8 cellular contexts compared by ENCODE assay signal in the genomic region with DNA sequence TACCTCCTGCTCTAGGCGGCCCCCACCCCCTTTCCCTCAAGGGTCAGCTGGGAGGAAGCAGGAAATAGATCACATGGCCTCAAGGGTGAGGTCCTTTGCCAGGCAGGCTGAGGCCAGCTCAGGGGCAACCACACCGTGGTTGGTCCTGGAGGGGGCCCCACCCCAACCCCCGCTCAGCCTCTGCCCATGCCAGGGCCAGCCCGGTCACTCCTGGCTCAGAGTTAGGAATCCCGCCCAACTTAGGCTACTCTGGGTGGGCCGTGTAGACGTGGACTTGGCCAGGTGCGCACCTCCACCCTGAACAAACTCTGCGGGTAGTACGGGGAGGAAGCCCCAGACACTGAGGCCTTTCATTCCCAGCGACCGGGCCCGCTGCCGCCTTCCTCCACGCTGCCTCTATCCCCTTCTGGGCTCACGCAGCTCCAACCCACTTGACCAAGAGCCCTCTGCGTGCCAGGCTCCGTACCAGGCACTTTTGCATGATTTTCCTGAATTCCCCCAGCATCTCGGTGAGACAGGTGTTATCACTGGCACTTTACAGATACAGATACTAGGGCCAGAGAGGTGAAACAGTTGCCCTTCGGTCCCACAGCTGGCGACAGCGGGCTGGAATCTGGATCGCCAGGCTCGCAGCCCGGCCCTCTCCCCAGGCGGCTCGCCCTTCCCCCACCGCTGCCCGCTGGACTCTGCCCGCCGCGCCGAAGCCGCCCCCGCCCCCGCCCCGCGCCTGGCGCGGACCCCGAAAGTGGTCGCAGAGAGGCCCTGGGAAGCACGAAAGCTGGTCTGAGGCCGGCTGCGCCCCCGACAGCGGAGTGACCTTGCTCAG. TPM values are rescaled to one million over a fixed set of nuclear protein-coding genes. Genes with fewer than 3 reads are reported as not detected.
DNase-seq lines count a peak whose midpoint lies in the region; ATAC-seq lines count a peak whose summit lies in the region.

No MANE protein-coding gene starts in this region.

- H3K27ac Mint-ChIP-seq in activated CD4-positive, alpha-beta T cell treated with anti-CD3 and anti-CD28 coated beads for 36 hours, result peak overlapping the region; percentile 84
- H3K27ac Mint-ChIP-seq in stimulated activated naive CD8-positive, alpha-beta T cell treated with anti-CD3 and anti-CD28 coated beads, Interleukin-15, Interleukin-2, amounts not matched to agents 100 ng/mL and 50 ng/mL, for 24 hours, result peak overlapping the region; percentile 94

- intact Hi-C loops in activated CD4-positive, alpha-beta T cell treated with anti-CD3 and anti-CD28 coated beads for 36 hours (cut with DNase I, micrococcal nuclease), result loop anchor here (1.0 to 10.0 kb wide), 14 partner anchors 8 to 844 kb away; a partner anchor contains a TSS

- peaks cover 13% of the 10 kb centered on the region for H3K4me1 Mint-ChIP-seq in activated CD4-positive, alpha-beta T cell treated with anti-CD3 and anti-CD28 coated beads for 36 hours
- H3K4me1 Mint-ChIP-seq in stimulated activated naive CD8-positive, alpha-beta T cell treated with anti-CD3 and anti-CD28 coated beads, Interleukin-15, Interleukin-2, amounts not matched to agents 100 ng/mL and 50 ng/mL, for 24 hours (ENCODE audit: low read depth), result peaks cover 19% of the 10 kb centered on the region

- peak; percentile 32 for ATAC-seq in activated CD4-positive, alpha-beta T cell treated with anti-CD3 and anti-CD28 coated beads for 36 hours
- peak; percentile 5 for ATAC-seq in HG02852 (IDR thresholded peaks at IDR 0.05; ENCODE audit: unreplicated experiment)

- H3K27ac ChIP-seq in caudate nucleus (ENCODE audit: low read depth, low read length), result peak overlapping the region; percentile 85

- POLR2A ChIA-PET in activated CD4-positive, alpha-beta T cell treated with anti-CD3 and anti-CD28 coated beads for 36 hours (lab: Charles Lee), result interaction anchor here (1.8 to 2.1 kb wide), 4 partner anchors 9 to 26 kb away, joined by 4 to 6 read pairs (median 4); a partner anchor contains a TSS

- CTCF ChIA-PET in activated CD4-positive, alpha-beta T cell treated with anti-CD3 and anti-CD28 coated beads for 36 hours (lab: Charles Lee), result interaction anchor here (0.9 to 5.3 kb wide), 9 partner anchors 9 to 241 kb away, joined by 3 to 22 read pairs (median 5); a partner anchor contains a TSS

- H3K9me3 Mint-ChIP-seq in activated CD4-positive, alpha-beta T cell treated with anti-CD3 and anti-CD28 coated beads for 36 hours (ENCODE audit: low read depth), result no peaks in the 10 kb centered on the region
- H3K9me3 Mint-ChIP-seq in stimulated activated naive CD8-positive, alpha-beta T cell treated with anti-CD3 and anti-CD28 coated beads, Interleukin-15, Interleukin-2, amounts not matched to agents 100 ng/mL and 50 ng/mL, for 24 hours, result no peaks in the 10 kb centered on the region

- H3K36me3 Mint-ChIP-seq in activated CD4-positive, alpha-beta T cell treated with anti-CD3 and anti-CD28 coated beads for 36 hours (ENCODE audit: low read depth), result peaks cover 19% of the 10 kb centered on the region
- peaks cover 16% of the 10 kb centered on the region for H3K36me3 Mint-ChIP-seq in stimulated activated naive CD8-positive, alpha-beta T cell treated with anti-CD3 and anti-CD28 coated beads, Interleukin-15, Interleukin-2, amounts not matched to agents 100 ng/mL and 50 ng/mL, for 24 hours (ENCODE audit: low read depth)

- peak overlapping the region; percentile 86 for H3K4me3 Mint-ChIP-seq in activated CD4-positive, alpha-beta T cell treated with anti-CD3 and anti-CD28 coated beads for 36 hours
- H3K4me3 Mint-ChIP-seq in stimulated activated naive CD8-positive, alpha-beta T cell treated with anti-CD3 and anti-CD28 coated beads, Interleukin-15, Interleukin-2, amounts not matched to agents 100 ng/mL and 50 ng/mL, for 24 hours, result peak overlapping the region; percentile 98

- DNase-seq in activated CD4-positive, alpha-beta T cell treated with anti-CD3 and anti-CD28 coated beads for 36 hours, result peak; percentile 72
- no peak for DNase-seq in activated CD4-positive, alpha-beta T cell treated with anti-CD3 and anti-CD28 coated beads, Interleukin-2, amount 50 U/mL, for 1 hour
- DNase-seq in RKO (ENCODE audit: low spot score), result peak; percentile 94
- DNase-seq in caudate nucleus (lab: John Stamatoyannopoulos, UW), result peak in 6 of 61 donors; percentile 8 to 50 (median 30)
- peak; percentile 76 for DNase-seq in left kidney (ENCODE audit: low read depth, low spot score)
- DNase-seq in AML-193 (lab: John Stamatoyannopoulos, UW), result no peak

- H3K27me3 Mint-ChIP-seq in activated CD4-positive, alpha-beta T cell treated with anti-CD3 and anti-CD28 coated beads for 36 hours, result no peaks in the 10 kb centered on the region
- H3K27me3 Mint-ChIP-seq in stimulated activated naive CD8-positive, alpha-beta T cell treated with anti-CD3 and anti-CD28 coated beads, Interleukin-15, Interleukin-2, amounts not matched to agents 100 ng/mL and 50 ng/mL, for 24 hours, result no peaks in the 10 kb centered on the region

RNA-seq across cellular contexts. Expression of a gene that starts 0.8 kb away (rescaled TPM):
- 10 to 100 TPM; 27.4 to 35.6 TPM for total RNA-seq in activated CD4-positive, alpha-beta T cell treated with anti-CD3 and anti-CD28 coated beads for 36 hours

RNA-seq across cellular contexts. Expression of a gene that starts 8.8 kb away (rescaled TPM):
- total RNA-seq in activated CD4-positive, alpha-beta T cell treated with anti-CD3 and anti-CD28 coated beads for 36 hours, result 10 to 100 TPM; 55.0 to 64.8 TPM

RNA-seq across cellular contexts. Expression of a gene that starts 21.6 kb away (rescaled TPM):
- total RNA-seq in activated CD4-positive, alpha-beta T cell treated with anti-CD3 and anti-CD28 coated beads for 36 hours, result 10 to 100 TPM; 53.1 to 64.1 TPM

RNA-seq across cellular contexts. Expression of a gene that starts 25.4 kb away (rescaled TPM):
- total RNA-seq in activated CD4-positive, alpha-beta T cell treated with anti-CD3 and anti-CD28 coated beads for 36 hours, result 10 to 100 TPM; 31.9 to 46.0 TPM

RNA-seq across cellular contexts. Expression of a gene that starts 56.5 kb away (rescaled TPM):
- total RNA-seq in activated CD4-positive, alpha-beta T cell treated with anti-CD3 and anti-CD28 coated beads for 36 hours, result 10 to 100 TPM; 34.5 to 38.6 TPM

Comparison
In these comparisons a context has a peak if more than half of its experiments do, and no peak if none do; other contexts are left out.
1. DNase-seq: peak in activated CD4-positive, alpha-beta T cell treated with anti-CD3 and anti-CD28 coated beads for 36 hours (single experiment), RKO (single experiment) and left kidney (single experiment); none in activated CD4-positive, alpha-beta T cell treated with anti-CD3 and anti-CD28 coated beads, Interleukin-2, amount 50 U/mL, for 1 hour (single experiment) and AML-193 (0 of 2).